21 cellular contexts compared by ENCODE assay signal in genomic region chr5:2725957-2726356, GRCh38. TPM values are rescaled to one million over a fixed set of nuclear protein-coding genes. Genes with fewer than 3 reads are reported as not detected.
"Had no signal": no experiment of that assay in that cellular context is flagged by ENCODE, and none has a peak within 500 bp of the region (broad histone marks: within the 10 kb centered on the region; RNA-seq: fewer than 3 reads in every experiment).

No MANE protein-coding gene starts in this region.

- H3K4me3 Mint-ChIP-seq: IgD-negative memory B cell had no signal

- H3K27ac Mint-ChIP-seq: IgD-negative memory B cell had no signal

- H3K36me3 Mint-ChIP-seq: IgD-negative memory B cell had no signal

- H3K36me3 ChIP-seq: SJSA1 had no signal

- H3K9me3 ChIP-seq: SJSA1 had no signal

- FAIRE-seq: RCC 7860 had no signal

- H3K27ac ChIP-seq: SJSA1, SK-N-MC had no signal

- H3K27me3 Mint-ChIP-seq: IgD-negative memory B cell had no signal

- H3K4me1 ChIP-seq: SJSA1 had no signal

- DNase-seq: Karpas-422, KG1, MM.1S, NCI-H1092 treated with DMSO at 0.1 percent for 48 hours, NCI-H1436, NCI-H1694, NCI-H187 treated with DMSO at 0.1 percent for 48 hours, NCI-H2029 treated with DMSO at 0.1 percent for 48 hours, NCI-H2171 treated with DMSO at 0.1 percent for 48 hours, NCI-H345, NCI-H446 treated with DMSO at 0.1 percent for 48 hours, NCI-H510A treated with DMSO at 0.1 percent for 48 hours, NCI-H69, NCI-H774, Right ventricle myocardium superior, RPMI8226, SIG-M5 had no signal

- H3K4me3 ChIP-seq: SJSA1, SK-N-MC had no signal

RNA-seq across cellular contexts. Expression of gene IRX2, which starts 25.5 kb away (rescaled TPM):
- polyA plus RNA-seq: IgD-negative memory B cell had no signal
